Comparison of ENCODE assay signal across 9 cellular contexts in genomic region chr9:114677418-114677817, GRCh38. TPM values are rescaled to one million over a fixed set of nuclear protein-coding genes. Genes with fewer than 3 reads are reported as not detected.
DNase-seq lines count a peak whose midpoint lies in the region; ATAC-seq and TF ChIP-seq lines count a peak whose summit lies in the region.
"Had no signal": no experiment of that assay in that cellular context is flagged by ENCODE, and none has a peak within 500 bp of the region (broad histone marks: within the 10 kb centered on the region; RNA-seq: fewer than 3 reads in every experiment).

No MANE protein-coding gene starts in this region.

- no peak overlapping the region for H3K9ac ChIP-seq in endodermal cell (ENCODE audit: extremely low read depth, low read length, poor library complexity, severe bottlenecking)
- peak overlapping the region; percentile 80 for H3K9ac ChIP-seq in smooth muscle cell (ENCODE audit: low read depth)
- H3K9ac ChIP-seq: BLaER1 had no signal

- no peaks in the 10 kb centered on the region for H3K4me1 ChIP-seq in endodermal cell (ENCODE audit: control insufficient read depth, insufficient read depth, low read length)
- H3K4me1 ChIP-seq in smooth muscle cell (ENCODE audit: low read depth), result peaks cover 7% of the 10 kb centered on the region

- WGBS in endodermal cell (ENCODE audit: insufficient coverage in 1 of 2, insufficient read length in 1 of 2), 2 experiments, result 85 to 88% methylated on average over 1 to 3 of the region's 3 CpGs
- WGBS in smooth muscle cell (ENCODE audit: low lambda C conversion rate), result 9% methylated on average over 3 of the region's 3 CpGs

- H3K4me3 ChIP-seq in endodermal cell (ENCODE audit: low read length), result no peak overlapping the region
- H3K4me3 ChIP-seq in smooth muscle cell, result peak overlapping the region; percentile 19
- H3K4me3 ChIP-seq: BLaER1 had no signal

- TF ChIP-seq CTCF in endodermal cell (conservative IDR thresholded peaks at IDR 0.05) (no peak), smooth muscle cell (IDR thresholded peaks at IDR 0.05; ENCODE audit: borderline replicate concordance, insufficient read depth, poor library complexity, severe bottlenecking) (no peak)

- H3K79me2 ChIP-seq in smooth muscle cell (ENCODE audit: low read depth), result no peaks in the 10 kb centered on the region

- H3K4me1 Mint-ChIP-seq in endodermal cell, result peaks cover 14% of the 10 kb centered on the region

- H3K27ac Mint-ChIP-seq in endodermal cell, result no peak overlapping the region

- peak overlapping the region; percentile 9 for H3K27ac ChIP-seq in endodermal cell (ENCODE audit: low read depth, low read length)
- H3K27ac ChIP-seq in smooth muscle cell (ENCODE audit: low read depth), result peak overlapping the region; percentile 95
- H3K27ac ChIP-seq: BLaER1 had no signal

- peak overlapping the region; percentile 81 for H3K4me2 ChIP-seq in smooth muscle cell
- H3K4me2 ChIP-seq: BLaER1 had no signal

- H3K36me3 Mint-ChIP-seq in endodermal cell (ENCODE audit: low read depth), result no peaks in the 10 kb centered on the region

- ATAC-seq in HG03159 (IDR thresholded peaks at IDR 0.05; ENCODE audit: unreplicated experiment) (no peak), HG03442 (IDR thresholded peaks at IDR 0.05; ENCODE audit: unreplicated experiment) (no peak)

- H3F3A ChIP-seq in smooth muscle cell (ENCODE audit: low read depth), result peaks cover 15% of the 10 kb centered on the region

- peaks cover 12% of the 10 kb centered on the region for H3K27me3 Mint-ChIP-seq in endodermal cell (ENCODE audit: insufficient read depth)

- no peak overlapping the region for H2AFZ ChIP-seq in smooth muscle cell (ENCODE audit: low read depth)

- H3K27me3 ChIP-seq in endodermal cell (ENCODE audit: control insufficient read depth, insufficient read depth, low read length, poor library complexity, severe bottlenecking), result no peaks in the 10 kb centered on the region
- H3K27me3 ChIP-seq in smooth muscle cell (ENCODE audit: low read depth), result no peaks in the 10 kb centered on the region
- H3K27me3 ChIP-seq: BLaER1 had no signal

- peaks cover 4% of the 10 kb centered on the region for H3K9me3 Mint-ChIP-seq in endodermal cell

- H3K36me3 ChIP-seq in endodermal cell (ENCODE audit: control insufficient read depth, insufficient read depth, low read length) (no peaks in the 10 kb centered on the region), smooth muscle cell (ENCODE audit: low read depth) (no peaks in the 10 kb centered on the region)
- H3K36me3 ChIP-seq: BLaER1 had no signal

- DNase-seq in NCI-H524 (lab: John Stamatoyannopoulos, UW) (peak; percentile 34 to 65), NCI-H524 treated with DMSO at 0.1 percent for 48 hours (lab: John Stamatoyannopoulos, UW) (no peak), NCI-H2227 treated with DMSO at 0.1 percent for 48 hours (lab: John Stamatoyannopoulos, UW) (peak; percentile 60), endodermal cell (peak; percentile 2), smooth muscle cell (lab: John Stamatoyannopoulos, UW; ENCODE audit: unreplicated experiment) (peak; percentile 30), SIG-M5 treated with dmso at 0.1 percent for 504 hours (lab: John Stamatoyannopoulos, UW; ENCODE audit: unreplicated experiment) (no peak)

- no peak overlapping the region for H3K4me3 Mint-ChIP-seq in endodermal cell

- H4K20me1 ChIP-seq in smooth muscle cell (ENCODE audit: low read depth), result no peaks in the 10 kb centered on the region
- H4K20me1 ChIP-seq: BLaER1 had no signal

- H3K9me3 ChIP-seq in endodermal cell (ENCODE audit: control insufficient read depth, low read length) (peaks cover 2% of the 10 kb centered on the region), smooth muscle cell (replicated peaks; ENCODE audit: low read depth) (no peaks in the 10 kb centered on the region)
- H3K9me3 ChIP-seq: BLaER1 had no signal

RNA-seq across cellular contexts. Expression of gene TEX48, which starts 4.6 kb away (rescaled TPM):
- not detected for total RNA-seq in endodermal cell
- polyA plus RNA-seq in endodermal cell (2013, experiment 1 of 2), result not detected
- polyA plus RNA-seq in endodermal cell (2013, experiment 2 of 2), result not detected
- total RNA-seq in smooth muscle cell, result not detected in 2 replicates
- 0.58 TPM in 1 of 2 replicates, not detected in the other for polyA plus RNA-seq in smooth muscle cell

RNA-seq across cellular contexts. Expression of gene TEX53, which starts 19.8 kb away (rescaled TPM):
- total RNA-seq in endodermal cell, result not detected
- not detected for polyA plus RNA-seq in endodermal cell (2013, experiment 1 of 2)
- polyA plus RNA-seq in endodermal cell (2013, experiment 2 of 2), result not detected
- not detected in 2 replicates for total RNA-seq in smooth muscle cell
- not detected in 2 replicates for polyA plus RNA-seq in smooth muscle cell

Comparison
In these comparisons a context has a peak if more than half of its experiments do, and no peak if none do; other contexts are left out.
1. DNase-seq: peak in NCI-H524 (2 of 2), NCI-H2227 treated with DMSO at 0.1 percent for 48 hours (single experiment), endodermal cell (single experiment) and smooth muscle cell (single experiment); none in NCI-H524 treated with DMSO at 0.1 percent for 48 hours (single experiment) and SIG-M5 treated with dmso at 0.1 percent for 504 hours (single experiment).